In genomic region chr17:6104956-6105355, GRCh38 we compare ENCODE assay signal across 15 cellular contexts. TPM values are rescaled to one million over a fixed set of nuclear protein-coding genes. Genes with fewer than 3 reads are reported as not detected.
"Had no signal": no experiment of that assay in that cellular context is flagged by ENCODE, and none has a peak within 500 bp of the region (broad histone marks: within the 10 kb centered on the region; RNA-seq: fewer than 3 reads in every experiment).

No MANE protein-coding gene starts in this region.

- H3K4me3 Mint-ChIP-seq: activated naive CD4-positive, alpha-beta T cell treated with anti-CD3 and anti-CD28 coated beads, Interleukin-2, amount 10 ng/mL, durations not matched to agents 7 days and 5 days; activated T-helper 17 cell treated with anti-CD3 and anti-CD28 coated beads, Interleukin-2, amount 50 U/mL, for 72 hours; mesothelial cell of epicardium; naive B cell; stimulated activated effector memory CD8-positive, alpha-beta T cell treated with anti-CD3 and anti-CD28 coated beads, Interleukin-12 subunit alpha, Interleukin-12 subunit beta, amount 100 ng/mL, for 72 hours; T-cell had no signal

- H3K4me1 Mint-ChIP-seq: activated naive CD4-positive, alpha-beta T cell treated with anti-CD3 and anti-CD28 coated beads, Interleukin-2, amount 10 ng/mL, durations not matched to agents 7 days and 5 days; activated T-helper 17 cell treated with anti-CD3 and anti-CD28 coated beads, Interleukin-2, amount 50 U/mL, for 72 hours; mesothelial cell of epicardium; naive B cell; stimulated activated effector memory CD8-positive, alpha-beta T cell treated with anti-CD3 and anti-CD28 coated beads, Interleukin-12 subunit alpha, Interleukin-12 subunit beta, amount 100 ng/mL, for 72 hours; T-cell had no signal

- H3K4me1 ChIP-seq: pancreas, sigmoid colon had no signal

- H3K27ac Mint-ChIP-seq: activated naive CD4-positive, alpha-beta T cell treated with anti-CD3 and anti-CD28 coated beads, Interleukin-2, amount 10 ng/mL, durations not matched to agents 7 days and 5 days; activated T-helper 17 cell treated with anti-CD3 and anti-CD28 coated beads, Interleukin-2, amount 50 U/mL, for 72 hours; mesothelial cell of epicardium; naive B cell; stimulated activated effector memory CD8-positive, alpha-beta T cell treated with anti-CD3 and anti-CD28 coated beads, Interleukin-12 subunit alpha, Interleukin-12 subunit beta, amount 100 ng/mL, for 72 hours; T-cell had no signal

- H3K36me3 ChIP-seq: cardiac muscle cell, pancreas, sigmoid colon, thoracic aorta had no signal

- DNase-seq: activated CD4-positive, alpha-beta T cell treated with anti-CD3 and anti-CD28 coated beads, Interleukin-2, amount 50 U/mL, for 48 hours; activated naive CD4-positive, alpha-beta T cell treated with anti-CD3 and anti-CD28 coated beads, Interleukin-2, amount 10 ng/mL, durations not matched to agents 7 days and 5 days; kidney; naive B cell; sigmoid colon; stimulated activated CD4-positive, alpha-beta T cell treated with anti-CD3 and anti-CD28 coated beads, Interleukin-12 subunit alpha, Interleukin-12 subunit beta, amount 100 ng/mL, for 4 hours; stimulated activated CD4-positive, alpha-beta T cell treated with anti-CD3 and anti-CD28 coated beads, Interleukin-2, amount 100 ng/mL, for 24 hours; T-cell; T-helper 9 cell had no signal

- H3K27me3 Mint-ChIP-seq: activated naive CD4-positive, alpha-beta T cell treated with anti-CD3 and anti-CD28 coated beads, Interleukin-2, amount 10 ng/mL, durations not matched to agents 7 days and 5 days had no signal

- H3K27ac ChIP-seq: cardiac muscle cell, pancreas, sigmoid colon, thoracic aorta had no signal

- H3K27me3 ChIP-seq: cardiac muscle cell, pancreas, sigmoid colon had no signal

- H3K9me3 ChIP-seq: pancreas, sigmoid colon, thoracic aorta had no signal

- H3K36me3 Mint-ChIP-seq: activated naive CD4-positive, alpha-beta T cell treated with anti-CD3 and anti-CD28 coated beads, Interleukin-2, amount 10 ng/mL, durations not matched to agents 7 days and 5 days; mesothelial cell of epicardium; naive B cell; stimulated activated effector memory CD8-positive, alpha-beta T cell treated with anti-CD3 and anti-CD28 coated beads, Interleukin-12 subunit alpha, Interleukin-12 subunit beta, amount 100 ng/mL, for 72 hours; T-cell had no signal

- H3K4me3 ChIP-seq: cardiac muscle cell, pancreas, sigmoid colon, thoracic aorta had no signal

- H3K9me3 Mint-ChIP-seq: activated naive CD4-positive, alpha-beta T cell treated with anti-CD3 and anti-CD28 coated beads, Interleukin-2, amount 10 ng/mL, durations not matched to agents 7 days and 5 days; mesothelial cell of epicardium; stimulated activated effector memory CD8-positive, alpha-beta T cell treated with anti-CD3 and anti-CD28 coated beads, Interleukin-12 subunit alpha, Interleukin-12 subunit beta, amount 100 ng/mL, for 72 hours had no signal

RNA-seq across cellular contexts. Expression of gene WSCD1, which starts 34.8 kb away (rescaled TPM):
- total RNA-seq: activated T-helper 17 cell treated with anti-CD3 and anti-CD28 coated beads, Interleukin-2, amount 50 U/mL, for 72 hours had no signal
